ENCODE assay signal across 18 cellular contexts in genomic region chr3:64909011-64909410, GRCh38.
"Had no signal": no experiment of that assay in that cellular context is flagged by ENCODE, and none has a peak within 500 bp of the region (broad histone marks: within the 10 kb centered on the region; RNA-seq: fewer than 3 reads in every experiment).

No MANE protein-coding gene starts in this region.

- H3K4me3 ChIP-seq: lower lobe of right lung, pancreas, thyroid gland had no signal

- ATAC-seq: lower lobe of right lung; stimulated activated naive CD8-positive, alpha-beta T cell treated with anti-CD3 and anti-CD28 coated beads, Interleukin-15, Interleukin-2, amounts not matched to agents 100 U/mL and 50 U/mL, for 24 hours had no signal

- H3K27me3 ChIP-seq: foreskin keratinocyte, pancreas, thyroid gland had no signal

- DNase-seq: activated CD4-positive, alpha-beta memory T cell treated with anti-CD3 and anti-CD28 coated beads for 36 hours; activated CD4-positive, alpha-beta T cell treated with anti-CD3 and anti-CD28 coated beads for 48 hours; activated effector memory CD4-positive, alpha-beta T cell treated with Interleukin-2 at 50 U/mL for 16 hours; activated naive CD4-positive, alpha-beta T cell treated with anti-CD3 and anti-CD28 coated beads for 36 hours; activated naive CD8-positive, alpha-beta T cell treated with anti-CD3 and anti-CD28 coated beads, Interleukin-2, amount 10 ng/mL, durations not matched to agents 7 days and 5 days; activated T-cell treated with anti-CD3 and anti-CD28 coated beads, Interleukin-2, amount 50 U/mL, for 48 hours; amygdala; effector CD4-positive, alpha-beta T cell; lower lobe of right lung; nephron progenitor cell; pancreas; SK-N-SH; stimulated activated CD4-positive, alpha-beta T cell treated with anti-CD3 and anti-CD28 coated beads, Interleukin-4, amount 100 ng/mL, for 4 hours; stimulated activated naive CD8-positive, alpha-beta T cell treated with anti-CD3 and anti-CD28 coated beads, Interleukin-15, Interleukin-2, amounts not matched to agents 100 U/mL and 50 U/mL, for 24 hours; substantia nigra; T-helper 2 cell; thyroid gland had no signal

- H3K27ac ChIP-seq: foreskin keratinocyte, lower lobe of right lung, pancreas, thyroid gland had no signal

- H3K36me3 ChIP-seq: lower lobe of right lung, pancreas, thyroid gland had no signal

- H3K9ac ChIP-seq: SK-N-SH had no signal

- H3K9me3 ChIP-seq: lower lobe of right lung, pancreas, SK-N-SH, thyroid gland had no signal

- H3K4me1 ChIP-seq: lower lobe of right lung, pancreas had no signal
